Comparison of ENCODE assay signal across 8 cellular contexts in genomic region chr16:57462978-57463362, GRCh38. TPM values are rescaled to one million over a fixed set of nuclear protein-coding genes. Genes with fewer than 3 reads are reported as not detected.
DNase-seq lines count a peak whose midpoint lies in the region; ATAC-seq, FAIRE-seq and TF ChIP-seq lines count a peak whose summit lies in the region.

No MANE protein-coding gene starts in this region.

- H3K4me3 Mint-ChIP-seq in natural killer cell: peak overlapping the region; percentile 100

- H3K4me1 Mint-ChIP-seq in natural killer cell: peaks cover 32 to 33% of the 10 kb centered on the region in 2 donors

- peak overlapping the region; percentile 68 for H3K27ac ChIP-seq in effector memory CD4-positive, alpha-beta T cell (ENCODE audit: insufficient read depth, low read length, poor library complexity, severe bottlenecking)

- no peaks in the 10 kb centered on the region for H3K9me3 Mint-ChIP-seq in natural killer cell

- TF ChIP-seq CTCF in NB4 (IDR thresholded peaks at IDR 0.05; ENCODE audit: low read depth, low read length) (no peak), natural killer cell (IDR thresholded peaks at IDR 0.05) (no peak)

- TF ChIP-seq POLR2A in GM12891 (IDR thresholded peaks at IDR 0.05; ENCODE audit: low read depth, low read length) (no peak), NB4 (IDR thresholded peaks at IDR 0.05; ENCODE audit: extremely low read depth, insufficient read length) (no peak)

- no peaks in the 10 kb centered on the region for H3K27me3 Mint-ChIP-seq in natural killer cell (ENCODE audit: low read depth in 2 of 2)

- peaks cover 51% of the 10 kb centered on the region for H3K36me3 ChIP-seq in effector memory CD4-positive, alpha-beta T cell (ENCODE audit: control insufficient read depth, insufficient read depth, low read length)

- H3K27me3 ChIP-seq in effector memory CD4-positive, alpha-beta T cell (replicated peaks; ENCODE audit: control insufficient read depth, insufficient read depth, low read length, poor library complexity, severe bottlenecking): no peaks in the 10 kb centered on the region

- no peak for DNase-seq in GM12891 (ENCODE audit: insufficient read length, low spot score)
- peak; percentile 34 for DNase-seq in NB4 (ENCODE audit: low read depth)
- no peak for DNase-seq in effector memory CD4-positive, alpha-beta T cell
- no peak for DNase-seq in natural killer cell
- DNase-seq in stimulated activated CD4-positive, alpha-beta T cell treated with anti-CD3 and anti-CD28 coated beads, Interleukin-4, amount 100 ng/mL, for 1 hour: no peak
- no peak for DNase-seq in HuH-7.5 (ENCODE audit: low spot score)
- DNase-seq in posterior cingulate gyrus: no peak

- peaks cover 14% of the 10 kb centered on the region for H3K36me3 Mint-ChIP-seq in natural killer cell

- intact Hi-C loops in natural killer cell (cut with micrococcal nuclease): loop anchor here (1.0 kb wide), 1 partner anchor 16 kb away; the partner anchor contains the start of genes CIAPIN1 and COQ9
- intact Hi-C loops in posterior cingulate gyrus (cut with DNase I): no loop called here

- peak overlapping the region; percentile 95 for H3K4me3 ChIP-seq in NB4 (ENCODE audit: low read depth, low read length)
- H3K4me3 ChIP-seq in effector memory CD4-positive, alpha-beta T cell (ENCODE audit: insufficient read depth, low read depth, low read length, poor library complexity, severe bottlenecking): peak overlapping the region; percentile 68

- H3K9me3 ChIP-seq in effector memory CD4-positive, alpha-beta T cell (ENCODE audit: control insufficient read depth, low read length): no peaks in the 10 kb centered on the region

- ATAC-seq in natural killer cell (peak in 1 of 3 donors; percentile 4), GM21447 (IDR thresholded peaks at IDR 0.05; ENCODE audit: unreplicated experiment) (no peak)

- peaks cover 12% of the 10 kb centered on the region for H3K4me1 ChIP-seq in effector memory CD4-positive, alpha-beta T cell (ENCODE audit: control insufficient read depth, insufficient read depth, low read length, poor library complexity, severe bottlenecking)

- peak overlapping the region; percentile 90 to 94 for H3K27ac Mint-ChIP-seq in natural killer cell

- FAIRE-seq in GM12891 (lab: Jason Lieb, UNC): peak; percentile 52

TF ChIP-seq in GM12891, 5 proteins besides CTCF, POLR2A, EP300 and RAD21:
- TF ChIP-seq POU2F2 (IDR thresholded peaks at IDR 0.05; ENCODE audit: low read depth, low read length) (no peak), POLR2AphosphoS5 (IDR thresholded peaks at IDR 0.05; ENCODE audit: low read depth, low read length) (no peak), SPI1 (IDR thresholded peaks at IDR 0.05; ENCODE audit: low read depth, low read length) (no peak), TAF1 (IDR thresholded peaks at IDR 0.05; ENCODE audit: low read depth, low read length) (no peak), PAX5 (IDR thresholded peaks at IDR 0.05; ENCODE audit: insufficient read depth, low read length, severe bottlenecking) (no peak)

RNA-seq across cellular contexts. Expression of gene POLR2C, which starts 0.5 kb away (rescaled TPM):
- polyA plus RNA-seq in GM12891 (2012; ENCODE audit: low read depth, missing spikeins): 51.6 TPM
- 10 to 100 TPM; 55.4 to 71.2 (median 66.7) TPM for total RNA-seq in natural killer cell

RNA-seq across cellular contexts. Expression of gene COQ9, which starts 15.7 kb away (rescaled TPM):
- 39.0 TPM for polyA plus RNA-seq in GM12891 (2012; ENCODE audit: low read depth, missing spikeins)
- 10 to 100 TPM; 16.9 to 30.2 (median 18.3) TPM for total RNA-seq in natural killer cell

RNA-seq across cellular contexts. Expression of gene CIAPIN1, which starts 15.8 kb away (rescaled TPM):
- 31.8 TPM for polyA plus RNA-seq in GM12891 (2012; ENCODE audit: low read depth, missing spikeins)
- total RNA-seq in natural killer cell: 10 to 100 TPM; 41.1 to 48.8 (median 42.9) TPM

RNA-seq across cellular contexts. Expression of gene DOK4, which starts 23.3 kb away (rescaled TPM):
- 7.8 TPM for polyA plus RNA-seq in GM12891 (2012; ENCODE audit: low read depth, missing spikeins)
- 1 to 10 TPM in 2 of 3 donors, under 1 TPM in 1; 0.75 to 2.5 (median 1.5) TPM for total RNA-seq in natural killer cell

RNA-seq across cellular contexts. Expression of gene CCL17, which starts 58.4 kb away (rescaled TPM):
- polyA plus RNA-seq in GM12891 (2012; ENCODE audit: low read depth, missing spikeins): 132 TPM
- not detected for total RNA-seq in natural killer cell
